1 cellular context compared by ENCODE assay signal in genomic region chr1:192559115-192560006, GRCh38.
TF ChIP-seq lines count a peak whose summit lies in the region.

No MANE protein-coding gene starts in this region.

TF ChIP-seq in WTC11, 78 proteins besides CTCF, POLR2A, EP300 and RAD21 (continued from another document):
- TF ChIP-seq, protein P1, sequence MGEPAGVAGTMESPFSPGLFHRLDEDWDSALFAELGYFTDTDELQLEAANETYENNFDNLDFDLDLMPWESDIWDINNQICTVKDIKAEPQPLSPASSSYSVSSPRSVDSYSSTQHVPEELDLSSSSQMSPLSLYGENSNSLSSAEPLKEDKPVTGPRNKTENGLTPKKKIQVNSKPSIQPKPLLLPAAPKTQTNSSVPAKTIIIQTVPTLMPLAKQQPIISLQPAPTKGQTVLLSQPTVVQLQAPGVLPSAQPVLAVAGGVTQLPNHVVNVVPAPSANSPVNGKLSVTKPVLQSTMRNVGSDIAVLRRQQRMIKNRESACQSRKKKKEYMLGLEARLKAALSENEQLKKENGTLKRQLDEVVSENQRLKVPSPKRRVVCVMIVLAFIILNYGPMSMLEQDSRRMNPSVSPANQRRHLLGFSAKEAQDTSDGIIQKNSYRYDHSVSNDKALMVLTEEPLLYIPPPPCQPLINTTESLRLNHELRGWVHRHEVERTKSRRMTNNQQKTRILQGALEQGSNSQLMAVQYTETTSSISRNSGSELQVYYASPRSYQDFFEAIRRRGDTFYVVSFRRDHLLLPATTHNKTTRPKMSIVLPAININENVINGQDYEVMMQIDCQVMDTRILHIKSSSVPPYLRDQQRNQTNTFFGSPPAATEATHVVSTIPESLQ (CRISPR knock-in tag; IDR thresholded peaks at IDR 0.05), result no peak
- TF ChIP-seq ZNF396 (CRISPR knock-in tag; IDR thresholded peaks at IDR 0.05; ENCODE audit: borderline replicate concordance) (no peak), FOXP4 (CRISPR knock-in tag; IDR thresholded peaks at IDR 0.05) (no peak), PRRX2 (CRISPR knock-in tag; IDR thresholded peaks at IDR 0.05) (no peak), FOXK1 (CRISPR knock-in tag; IDR thresholded peaks at IDR 0.05) (no peak)
- TF ChIP-seq, protein P2, sequence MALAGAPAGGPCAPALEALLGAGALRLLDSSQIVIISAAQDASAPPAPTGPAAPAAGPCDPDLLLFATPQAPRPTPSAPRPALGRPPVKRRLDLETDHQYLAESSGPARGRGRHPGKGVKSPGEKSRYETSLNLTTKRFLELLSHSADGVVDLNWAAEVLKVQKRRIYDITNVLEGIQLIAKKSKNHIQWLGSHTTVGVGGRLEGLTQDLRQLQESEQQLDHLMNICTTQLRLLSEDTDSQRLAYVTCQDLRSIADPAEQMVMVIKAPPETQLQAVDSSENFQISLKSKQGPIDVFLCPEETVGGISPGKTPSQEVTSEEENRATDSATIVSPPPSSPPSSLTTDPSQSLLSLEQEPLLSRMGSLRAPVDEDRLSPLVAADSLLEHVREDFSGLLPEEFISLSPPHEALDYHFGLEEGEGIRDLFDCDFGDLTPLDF (CRISPR knock-in tag; IDR thresholded peaks at IDR 0.05), result no peak
